ENCODE assay signal across 9 cellular contexts in the genomic region with DNA sequence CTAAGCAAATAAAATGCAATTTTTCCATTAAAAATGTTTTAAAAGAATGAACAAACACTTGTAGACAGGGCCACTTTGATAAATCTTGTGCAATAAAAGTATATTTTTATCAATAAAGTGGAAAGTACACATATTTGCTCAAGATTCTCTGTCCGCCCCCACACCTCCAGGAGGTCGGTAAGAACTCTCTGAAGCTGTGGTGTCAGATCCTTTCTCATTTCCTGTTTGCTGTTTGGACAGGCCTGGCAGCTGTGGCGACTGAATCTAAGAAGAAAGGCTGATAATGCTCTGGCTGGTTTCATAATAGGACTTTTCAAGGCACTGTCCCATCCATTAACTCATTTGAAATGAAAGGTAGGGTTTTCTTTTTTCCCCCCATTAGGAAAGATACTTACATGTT. TPM values are rescaled to one million over a fixed set of nuclear protein-coding genes. Genes with fewer than 3 reads are reported as not detected.
DNase-seq lines count a peak whose midpoint lies in the region; ATAC-seq, FAIRE-seq and TF ChIP-seq lines count a peak whose summit lies in the region.
"Had no signal": no experiment of that assay in that cellular context is flagged by ENCODE, and none has a peak within 500 bp of the region (broad histone marks: within the 10 kb centered on the region; RNA-seq: fewer than 3 reads in every experiment).

No MANE protein-coding gene starts in this region.

- H3K4me3 Mint-ChIP-seq in dendritic cell treated with granulocyte-macrophage colony-stimulating factor and Interleukin-4, amounts not matched to agents 40 ng/mL and 50 ng/mL, for 4 days: no peak overlapping the region
- H3K4me3 Mint-ChIP-seq in activated CD4-positive, alpha-beta T cell treated with anti-CD3 and anti-CD28 coated beads, Interleukin-2, amount 10 ng/mL, durations not matched to agents 7 days and 5 days: no peak overlapping the region

- TF ChIP-seq RAD21 in A549 (conservative IDR thresholded peaks at IDR 0.05 in 1 of 2, IDR thresholded peaks at IDR 0.05 in 1 of 2): peak in 1 of 2 experiments; percentile 48; a peak in 4 of 5 replicates

- POLR2A ChIA-PET in A549 (lab: Yijun Ruan, JAX): interaction anchor here (1.2 to 1.6 kb wide), 2 partner anchors 29 to 35 kb away, joined by 6 to 8 read pairs; a partner anchor contains a TSS
- POLR2A ChIA-PET in activated CD4-positive, alpha-beta T cell treated with anti-CD3 and anti-CD28 coated beads, Interleukin-2, amount 10 ng/mL, durations not matched to agents 7 days and 5 days (lab: Charles Lee): no interaction called here

- no peak for TF ChIP-seq CTCF in A549 (IDR thresholded peaks at IDR 0.05)

- peak overlapping the region; percentile 92 to 94 for H3K27ac ChIP-seq in A549

- peak overlapping the region; percentile 17; the same call in 1 of the 3 replicates for H3K4me3 ChIP-seq in A549
- H3K4me3 ChIP-seq in skeletal muscle cell (ENCODE audit: low read depth, low read length): no peak overlapping the region

- intact Hi-C loops in dendritic cell treated with granulocyte-macrophage colony-stimulating factor and Interleukin-4, amounts not matched to agents 40 ng/mL and 50 ng/mL, for 4 days (cut with micrococcal nuclease): loop anchor here (5.0 to 10.0 kb wide), 2 partner anchors 33 to 226 kb away; a partner anchor contains a TSS

- peaks cover 3% of the 10 kb centered on the region for H3K27me3 Mint-ChIP-seq in dendritic cell treated with granulocyte-macrophage colony-stimulating factor and Interleukin-4, amounts not matched to agents 40 ng/mL and 50 ng/mL, for 4 days
- H3K27me3 Mint-ChIP-seq in activated CD4-positive, alpha-beta T cell treated with anti-CD3 and anti-CD28 coated beads, Interleukin-2, amount 10 ng/mL, durations not matched to agents 7 days and 5 days: no peaks in the 10 kb centered on the region

- H3K9me3 ChIP-seq in A549: no peaks in the 10 kb centered on the region; the same call in 2 of the 3 replicates

- DNase-seq in A549 (ENCODE audit: low read depth in 1 of 2, low spot score in 1 of 2) (peak; percentile 41 to 83), GM19239 (ENCODE audit: insufficient read length, low spot score) (peak; percentile 18), NCI-H2196 treated with DMSO at 0.1 percent for 48 hours (lab: John Stamatoyannopoulos, UW; ENCODE audit: unreplicated experiment) (peak; percentile 73), skeletal muscle cell (ENCODE audit: low read depth) (peak; percentile 59), NCI-H187 (lab: John Stamatoyannopoulos, UW) (no peak)
- no peak for DNase-seq in activated CD4-positive, alpha-beta T cell treated with anti-CD3 and anti-CD28 coated beads, Interleukin-2, amount 10 ng/mL, durations not matched to agents 7 days and 5 days

- H3K36me3 Mint-ChIP-seq in dendritic cell treated with granulocyte-macrophage colony-stimulating factor and Interleukin-4, amounts not matched to agents 40 ng/mL and 50 ng/mL, for 4 days (ENCODE audit: low read depth): no peaks in the 10 kb centered on the region
- H3K36me3 Mint-ChIP-seq in activated CD4-positive, alpha-beta T cell treated with anti-CD3 and anti-CD28 coated beads, Interleukin-2, amount 10 ng/mL, durations not matched to agents 7 days and 5 days (ENCODE audit: low read depth): no peaks in the 10 kb centered on the region

- FAIRE-seq in A549 (lab: Jason Lieb, UNC) (peak; percentile 81), GM19239 (lab: Jason Lieb, UNC) (peak; percentile 55)
- FAIRE-seq: G401.6 had no signal

- H3K4me1 Mint-ChIP-seq in dendritic cell treated with granulocyte-macrophage colony-stimulating factor and Interleukin-4, amounts not matched to agents 40 ng/mL and 50 ng/mL, for 4 days (ENCODE audit: low read depth): peaks cover 10% of the 10 kb centered on the region
- peaks cover 10% of the 10 kb centered on the region for H3K4me1 Mint-ChIP-seq in activated CD4-positive, alpha-beta T cell treated with anti-CD3 and anti-CD28 coated beads, Interleukin-2, amount 10 ng/mL, durations not matched to agents 7 days and 5 days

- 0% methylated on average over 3 of the region's 3 CpGs for WGBS in A549 (ENCODE audit: missing lambda C conversion rate)

- H3K27ac Mint-ChIP-seq in dendritic cell treated with granulocyte-macrophage colony-stimulating factor and Interleukin-4, amounts not matched to agents 40 ng/mL and 50 ng/mL, for 4 days: peak overlapping the region; percentile 69
- H3K27ac Mint-ChIP-seq in activated CD4-positive, alpha-beta T cell treated with anti-CD3 and anti-CD28 coated beads, Interleukin-2, amount 10 ng/mL, durations not matched to agents 7 days and 5 days: no peak overlapping the region

- peak; percentile 84 to 89 for ATAC-seq in A549
- peak; percentile 96 for ATAC-seq in HG03108 (IDR thresholded peaks at IDR 0.05; ENCODE audit: unreplicated experiment)

- TF ChIP-seq EP300 in A549 (IDR thresholded peaks at IDR 0.05): peak; percentile 82 to 95; a peak in 3 of 5 replicates

- peaks cover 37% of the 10 kb centered on the region for H3K4me1 ChIP-seq in A549

- no peak for TF ChIP-seq POLR2A in A549 (IDR thresholded peaks at IDR 0.05; ENCODE audit: low read length)

- H3K4me2 ChIP-seq in A549: peak overlapping the region; percentile 58

- H3K9me3 Mint-ChIP-seq in dendritic cell treated with granulocyte-macrophage colony-stimulating factor and Interleukin-4, amounts not matched to agents 40 ng/mL and 50 ng/mL, for 4 days: peaks cover 6% of the 10 kb centered on the region
- no peaks in the 10 kb centered on the region for H3K9me3 Mint-ChIP-seq in activated CD4-positive, alpha-beta T cell treated with anti-CD3 and anti-CD28 coated beads, Interleukin-2, amount 10 ng/mL, durations not matched to agents 7 days and 5 days

- CTCF ChIA-PET in A549 (lab: Yijun Ruan, JAX): interaction anchor here (1.0 to 2.5 kb wide), 2 partner anchors 74 to 216 kb away, joined by 4 to 13 read pairs; a partner anchor contains a TSS
- CTCF ChIA-PET in activated CD4-positive, alpha-beta T cell treated with anti-CD3 and anti-CD28 coated beads, Interleukin-2, amount 10 ng/mL, durations not matched to agents 7 days and 5 days (lab: Charles Lee): interaction anchor here (1.8 kb wide), 1 partner anchor 9 kb away, joined by 5 read pairs; no protein-coding TSS in a partner anchor

TF ChIP-seq in A549, 52 proteins besides CTCF, POLR2A, EP300 and RAD21:
- TF ChIP-seq ZC3H11A (IDR thresholded peaks at IDR 0.05): no peak
- peak; percentile 61; the same call in 1 of the 2 replicates for TF ChIP-seq GATA3 (IDR thresholded peaks at IDR 0.05; ENCODE audit: borderline replicate concordance)
- no peak for TF ChIP-seq NR3C1 (IDR thresholded peaks at IDR 0.05)
- TF ChIP-seq, protein P1, sequence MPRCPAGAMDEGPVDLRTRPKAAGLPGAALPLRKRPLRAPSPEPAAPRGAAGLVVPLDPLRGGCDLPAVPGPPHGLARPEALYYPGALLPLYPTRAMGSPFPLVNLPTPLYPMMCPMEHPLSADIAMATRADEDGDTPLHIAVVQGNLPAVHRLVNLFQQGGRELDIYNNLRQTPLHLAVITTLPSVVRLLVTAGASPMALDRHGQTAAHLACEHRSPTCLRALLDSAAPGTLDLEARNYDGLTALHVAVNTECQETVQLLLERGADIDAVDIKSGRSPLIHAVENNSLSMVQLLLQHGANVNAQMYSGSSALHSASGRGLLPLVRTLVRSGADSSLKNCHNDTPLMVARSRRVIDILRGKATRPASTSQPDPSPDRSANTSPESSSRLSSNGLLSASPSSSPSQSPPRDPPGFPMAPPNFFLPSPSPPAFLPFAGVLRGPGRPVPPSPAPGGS (IDR thresholded peaks at IDR 0.05): peak; percentile 64; the same call in 1 of the 3 replicates
- TF ChIP-seq, protein P2, sequence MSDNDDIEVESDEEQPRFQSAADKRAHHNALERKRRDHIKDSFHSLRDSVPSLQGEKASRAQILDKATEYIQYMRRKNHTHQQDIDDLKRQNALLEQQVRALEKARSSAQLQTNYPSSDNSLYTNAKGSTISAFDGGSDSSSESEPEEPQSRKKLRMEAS (IDR thresholded peaks at IDR 0.05): peak; percentile 18; the same call in 1 of the 2 replicates
- no peak for TF ChIP-seq TFCP2L1 (CRISPR knock-in tag; IDR thresholded peaks at IDR 0.05)
- TF ChIP-seq CEBPB (IDR thresholded peaks at IDR 0.05): peak; percentile 68 to 76
- TF ChIP-seq HDAC2 (IDR thresholded peaks at IDR 0.05): no peak
- TF ChIP-seq JUN (IDR thresholded peaks at IDR 0.05): peak; percentile 88 to 91
- 0 out of 3 replicates have a peak, but pooled peaks have one; percentile 39 for TF ChIP-seq SMC3 (IDR thresholded peaks at IDR 0.05)
- TF ChIP-seq, protein P3, sequence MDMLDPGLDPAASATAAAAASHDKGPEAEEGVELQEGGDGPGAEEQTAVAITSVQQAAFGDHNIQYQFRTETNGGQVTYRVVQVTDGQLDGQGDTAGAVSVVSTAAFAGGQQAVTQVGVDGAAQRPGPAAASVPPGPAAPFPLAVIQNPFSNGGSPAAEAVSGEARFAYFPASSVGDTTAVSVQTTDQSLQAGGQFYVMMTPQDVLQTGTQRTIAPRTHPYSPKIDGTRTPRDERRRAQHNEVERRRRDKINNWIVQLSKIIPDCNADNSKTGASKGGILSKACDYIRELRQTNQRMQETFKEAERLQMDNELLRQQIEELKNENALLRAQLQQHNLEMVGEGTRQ (IDR thresholded peaks at IDR 0.05): no peak
- peak; percentile 53 for TF ChIP-seq JUNB (IDR thresholded peaks at IDR 0.05)
- TF ChIP-seq BHLHE40 (IDR thresholded peaks at IDR 0.05; ENCODE audit: low read depth, low read length): no peak
- TF ChIP-seq, protein P4, sequence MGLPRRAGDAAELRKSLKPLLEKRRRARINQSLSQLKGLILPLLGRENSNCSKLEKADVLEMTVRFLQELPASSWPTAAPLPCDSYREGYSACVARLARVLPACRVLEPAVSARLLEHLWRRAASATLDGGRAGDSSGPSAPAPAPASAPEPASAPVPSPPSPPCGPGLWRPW (IDR thresholded peaks at IDR 0.05): peak; percentile 68; the same call in 1 of the 2 replicates

RNA-seq across cellular contexts. Expression of a gene that starts 15.3 kb away (rescaled TPM):
- 3.1 TPM in 2 replicates for polyA plus RNA-seq in A549 (2011; rRNA removed)
- 0.46 and 0.52 TPM in 2 replicates for polyA plus RNA-seq in A549 (2012; cell fraction: cytosol; rRNA removed)
- polyA plus RNA-seq in A549 (2012; cell fraction: nucleus; rRNA removed): 0.32 and 0.47 TPM in 2 replicates
- 0.80 to 1.4 TPM (median 1.00 TPM) in 3 replicates for polyA plus RNA-seq in A549 (2017; fragmentation: RNase III; extraction: RNeasy Plus Mini Kit Qiagen cat#74134 plus additional on column Dnase treatment)
- 2.9 and 4.2 TPM in 2 replicates for polyA minus RNA-seq in A549 (2011; rRNA and poly(A)+ RNA removed)
- total RNA-seq in activated CD4-positive, alpha-beta T cell treated with anti-CD3 and anti-CD28 coated beads, Interleukin-2, amount 10 ng/mL, durations not matched to agents 7 days and 5 days: not detected

RNA-seq across cellular contexts. Expression of a gene that starts 35.6 kb away (rescaled TPM):
- polyA plus RNA-seq in A549 (2011; rRNA removed) (829 TPM in 2 replicates), A549 (2017; fragmentation: RNase III; extraction: RNeasy Plus Mini Kit Qiagen cat#74134 plus additional on column Dnase treatment) (325 to 395 TPM (median 381 TPM) in 3 replicates)
- 164 and 181 TPM in 2 replicates for polyA plus RNA-seq in A549 (2012; cell fraction: cytosol; rRNA removed)
- 144 and 182 TPM in 2 replicates for polyA plus RNA-seq in A549 (2012; cell fraction: nucleus; rRNA removed)
- polyA minus RNA-seq in A549 (2011; rRNA and poly(A)+ RNA removed): 137 and 147 TPM in 2 replicates
- total RNA-seq in activated CD4-positive, alpha-beta T cell treated with anti-CD3 and anti-CD28 coated beads, Interleukin-2, amount 10 ng/mL, durations not matched to agents 7 days and 5 days: 1 to 10 TPM; 3.3 to 4.2 TPM

Comparison
In these comparisons a context has a peak if more than half of its experiments do, and no peak if none do; other contexts are left out.
1. DNase-seq: peak in A549 (2 of 2), GM19239 (single experiment), NCI-H2196 treated with DMSO at 0.1 percent for 48 hours (single experiment) and skeletal muscle cell (single experiment); none in activated CD4-positive, alpha-beta T cell treated with anti-CD3 and anti-CD28 coated beads, Interleukin-2, amount 10 ng/mL, durations not matched to agents 7 days and 5 days (single experiment) and NCI-H187 (0 of 2).